ENCODE assay signal across 22 cellular contexts in genomic region chr19:29884466-29884865, GRCh38.
"Had no signal": no experiment of that assay in that cellular context is flagged by ENCODE, and none has a peak within 500 bp of the region (broad histone marks: within the 10 kb centered on the region; RNA-seq: fewer than 3 reads in every experiment).

No MANE protein-coding gene starts in this region.

- H3K9me3 Mint-ChIP-seq: endodermal cell; naive B cell; nephron; stimulated activated memory B cell treated with anti-CD40 and anti-IgM and Interleukin-4, amounts not matched to agents 10 μg/mL and 1 μg/mL and 100 μg/mL, for 72 hours; stimulated activated naive CD8-positive, alpha-beta T cell treated with anti-CD3 and anti-CD28 coated beads, Interleukin-15, amount 100 ng/mL, for 72 hours had no signal

- H3K4me3 Mint-ChIP-seq: endodermal cell; nephron; stimulated activated memory B cell treated with anti-CD40 and anti-IgM and Interleukin-4, amounts not matched to agents 10 μg/mL and 1 μg/mL and 100 μg/mL, for 72 hours; stimulated activated naive CD8-positive, alpha-beta T cell treated with anti-CD3 and anti-CD28 coated beads, Interleukin-15, amount 100 ng/mL, for 72 hours had no signal

- H3K9me3 ChIP-seq: colonic mucosa, right atrium auricular region, thoracic aorta, transverse colon had no signal

- H3K27ac ChIP-seq: colonic mucosa, foreskin keratinocyte, hepatocyte, right atrium auricular region, thoracic aorta, transverse colon had no signal

- H3K4me1 Mint-ChIP-seq: endodermal cell had no signal

- FAIRE-seq: endothelial cell of umbilical vein, kidney had no signal

- ATAC-seq: foreskin keratinocyte; left cardiac atrium; left ventricle myocardium superior; stimulated activated memory B cell treated with anti-CD40 and anti-IgM and Interleukin-4, amounts not matched to agents 10 μg/mL and 1 μg/mL and 100 μg/mL, for 72 hours; stimulated activated naive CD8-positive, alpha-beta T cell treated with anti-CD3 and anti-CD28 coated beads, Interleukin-15, amount 100 ng/mL, for 72 hours had no signal

- H3K4me3 ChIP-seq: colonic mucosa, hepatocyte, right atrium auricular region, smooth muscle cell, thoracic aorta, transverse colon had no signal

- H3K27me3 ChIP-seq: colonic mucosa, foreskin keratinocyte, hepatocyte, right atrium auricular region, transverse colon had no signal

- H3K4me2 ChIP-seq: hepatocyte, smooth muscle cell had no signal

- H3K27me3 Mint-ChIP-seq: stimulated activated memory B cell treated with anti-CD40 and anti-IgM and Interleukin-4, amounts not matched to agents 10 μg/mL and 1 μg/mL and 100 μg/mL, for 72 hours; stimulated activated naive CD8-positive, alpha-beta T cell treated with anti-CD3 and anti-CD28 coated beads, Interleukin-15, amount 100 ng/mL, for 72 hours had no signal

- H2AFZ ChIP-seq: hepatocyte had no signal

- DNase-seq: cerebellar nuclear complex; colonic mucosa; dermis blood vessel endothelial cell; endodermal cell; erythroblast; foreskin keratinocyte; kidney; left cardiac atrium; left ventricle myocardium superior; mesendoderm; naive B cell; stimulated activated CD4-positive, alpha-beta T cell treated with anti-CD3 and anti-CD28 coated beads, Interleukin-4, amount 100 ng/mL, for 1 hour; stimulated activated CD8-positive, alpha-beta memory T cell treated with anti-CD3 and anti-CD28 coated beads, Interleukin-4, amount 100 ng/mL, for 48 hours; stimulated activated naive CD8-positive, alpha-beta T cell treated with anti-CD3 and anti-CD28 coated beads, Interleukin-15, amount 100 ng/mL, for 72 hours; transverse colon had no signal

- H3K27ac Mint-ChIP-seq: endodermal cell; nephron; stimulated activated memory B cell treated with anti-CD40 and anti-IgM and Interleukin-4, amounts not matched to agents 10 μg/mL and 1 μg/mL and 100 μg/mL, for 72 hours; stimulated activated naive CD8-positive, alpha-beta T cell treated with anti-CD3 and anti-CD28 coated beads, Interleukin-15, amount 100 ng/mL, for 72 hours had no signal

- H3K4me1 ChIP-seq: colonic mucosa, foreskin keratinocyte, right atrium auricular region, transverse colon had no signal

- H3K36me3 Mint-ChIP-seq: naive B cell; stimulated activated memory B cell treated with anti-CD40 and anti-IgM and Interleukin-4, amounts not matched to agents 10 μg/mL and 1 μg/mL and 100 μg/mL, for 72 hours had no signal

- H3K36me3 ChIP-seq: colonic mucosa, right atrium auricular region, thoracic aorta, transverse colon had no signal

- H3K79me2 ChIP-seq: hepatocyte had no signal
